10 cellular contexts compared by ENCODE assay signal in genomic region chr11:125262825-125263218, GRCh38.
DNase-seq lines count a peak whose midpoint lies in the region; ATAC-seq, FAIRE-seq and TF ChIP-seq lines count a peak whose summit lies in the region.
"Had no signal": no experiment of that assay in that cellular context is flagged by ENCODE, and none has a peak within 500 bp of the region (broad histone marks: within the 10 kb centered on the region; RNA-seq: fewer than 3 reads in every experiment).

No MANE protein-coding gene starts in this region.

- no peaks in the 10 kb centered on the region for H3K27me3 ChIP-seq in AG04450 (ENCODE audit: control insufficient read depth, insufficient read depth, low read length)
- H3K27me3 ChIP-seq in neuronal stem cell (ENCODE audit: control insufficient read depth in 3 of 3, insufficient read depth in 3 of 3, low read depth in 1 of 3, low read length in 3 of 3) = no peaks in the 10 kb centered on the region

- peaks cover 34 to 47% of the 10 kb centered on the region in 2 donors for H3K4me1 ChIP-seq in neuronal stem cell (ENCODE audit: control insufficient read depth in 2 of 2, insufficient read depth in 1 of 2, low read depth in 1 of 2, low read length in 2 of 2)

- no peak overlapping the region for H3K23ac ChIP-seq in neuronal stem cell (ENCODE audit: low read depth, low read length, poor library complexity)

- peak overlapping the region; percentile 53 for H3K9ac ChIP-seq in neuronal stem cell (ENCODE audit: low read depth, low read length, poor library complexity)

- no peak overlapping the region for H3K27ac Mint-ChIP-seq in WTC11

- peak overlapping the region; percentile 82 for H2BK5ac ChIP-seq in neuronal stem cell (ENCODE audit: low read length)

- peak overlapping the region; percentile 83 for H2AK5ac ChIP-seq in neuronal stem cell (ENCODE audit: low read depth, low read length)

- CTCF ChIA-PET in AG04450 (lab: Charles Lee) = interaction anchor here (1.2 to 1.4 kb wide), 2 partner anchors 81 to 86 kb away, joined by 3 to 4 read pairs; no protein-coding TSS in a partner anchor
- CTCF ChIA-PET in WTC11 (lab: Charles Lee) = interaction anchor here (1.0 to 3.6 kb wide), 7 partner anchors 56 to 142 kb away, joined by 3 to 29 read pairs (median 5); no protein-coding TSS in a partner anchor

- POLR2A ChIA-PET in AG04450 (lab: Yijun Ruan, JAX) (interaction anchor here (0.5 to 1.8 kb wide), 15 partner anchors 9 to 200 kb away, joined by 3 to 11 read pairs (median 5); partner anchors contain the start of genes PKNOX2 and SLC37A2), WTC11 (lab: Charles Lee) (interaction anchor here (1.1 to 1.9 kb wide), 2 partner anchors 25 to 99 kb away, joined by 4 to 7 read pairs; partner anchors contain the start of gene PKNOX2)

- no peak for FAIRE-seq in D721Med (lab: Jason Lieb, UNC)

- H3K4me3 ChIP-seq in AG04450 (ENCODE audit: low read depth, low read length) = no peak overlapping the region
- peak overlapping the region in 1 of 2 donors; percentile 10 for H3K4me3 ChIP-seq in neuronal stem cell (ENCODE audit: low read length in 2 of 2)

- H4K91ac ChIP-seq in neuronal stem cell (ENCODE audit: low read depth, low read length, poor library complexity) = peak overlapping the region; percentile 92

- peak overlapping the region; percentile 57 for H3K4me3 Mint-ChIP-seq in WTC11

- H2BK15ac ChIP-seq in neuronal stem cell (ENCODE audit: low read length) = no peak overlapping the region

- H3K36me3 ChIP-seq in neuronal stem cell (replicated peaks in 1 of 2; ENCODE audit: control insufficient read depth in 2 of 2, insufficient read depth in 2 of 2, low read length in 2 of 2) = peaks cover 0 to 20% of the 10 kb centered on the region in 2 donors

- H4K8ac ChIP-seq in neuronal stem cell (ENCODE audit: low read depth, low read length) = peak overlapping the region; percentile 7

- H3K79me1 ChIP-seq in neuronal stem cell (ENCODE audit: low read depth, low read length) = peaks cover 2% of the 10 kb centered on the region

- H3K4me2 ChIP-seq in neuronal stem cell (ENCODE audit: insufficient read depth, low read length, poor library complexity, severe bottlenecking) = peak overlapping the region; percentile 66

- ATAC-seq in WTC11 (peak; percentile 55), GM21723 (IDR thresholded peaks at IDR 0.05; ENCODE audit: unreplicated experiment) (no peak), HG03460 (IDR thresholded peaks at IDR 0.05; ENCODE audit: unreplicated experiment) (no peak)

- peak overlapping the region; percentile 87 for H3K18ac ChIP-seq in neuronal stem cell (ENCODE audit: low read length)

- H3K27ac ChIP-seq in AG04450 (ENCODE audit: low read depth, low read length) (peak overlapping the region; percentile 99), neuronal stem cell (replicated peaks; ENCODE audit: low read length) (peak overlapping the region; percentile 84)

- no peak for DNase-seq in AG04450 (ENCODE audit: low read depth, low spot score)
- DNase-seq in WTC11 (ENCODE audit: low spot score) = peak; percentile 31
- peak; percentile 63 for DNase-seq in cardiac septum (ENCODE audit: low spot score)
- peak; percentile 31 for DNase-seq in neuronal stem cell (ENCODE audit: low spot score)
- DNase-seq in OCI-M1 (lab: John Stamatoyannopoulos, UW) = no peak
- no peak for DNase-seq in D721Med (ENCODE audit: insufficient read length, low spot score)
- DNase-seq: ACHN, cerebellar nuclear complex had no signal

- H2BK12ac ChIP-seq in neuronal stem cell (ENCODE audit: low read length) = no peak overlapping the region

- intact Hi-C loops in cardiac septum (cut with DNase I) = no loop called here

- H2BK120ac ChIP-seq in neuronal stem cell (ENCODE audit: low read depth, low read length) = peak overlapping the region; percentile 49

- TF ChIP-seq CTCF in AG04450 (IDR thresholded peaks at IDR 0.05; ENCODE audit: low read depth, low read length) (peak; percentile 2; the same call in 1 of the 2 replicates), WTC11 (IDR thresholded peaks at IDR 0.05) (no peak), D721Med (IDR thresholded peaks at IDR 0.05; ENCODE audit: insufficient read depth, missing control alignments) (no peak)

- H3K27me3 Mint-ChIP-seq in WTC11 (ENCODE audit: low read depth) = peaks cover 42% of the 10 kb centered on the region

- peak overlapping the region; percentile 50 for H2AFZ ChIP-seq in neuronal stem cell (ENCODE audit: low read length)

- no CpG with 5 or more reads among the region's 10 CpGs for WGBS in neuronal stem cell (ENCODE audit: extremely low coverage in 2 of 2, insufficient read length in 2 of 2, insufficient replicate concordance in 1 of 2), 2 donors

- H3K4me1 Mint-ChIP-seq in WTC11 = peaks cover 43% of the 10 kb centered on the region

- no peaks in the 10 kb centered on the region for H3K9me3 Mint-ChIP-seq in WTC11

- no peaks in the 10 kb centered on the region for H3K36me3 Mint-ChIP-seq in WTC11

- H3K14ac ChIP-seq in neuronal stem cell (ENCODE audit: low read length) = peak overlapping the region; percentile 59

- peak overlapping the region; percentile 19 for H3K4ac ChIP-seq in neuronal stem cell (ENCODE audit: low read length)

- H3K9me3 ChIP-seq in AG04450 (ENCODE audit: control insufficient read depth, insufficient read depth, low read length) (no peaks in the 10 kb centered on the region), neuronal stem cell (replicated peaks in 1 of 2; ENCODE audit: control insufficient read depth in 2 of 2, insufficient read depth in 1 of 2, low read depth in 1 of 2, low read length in 2 of 2) (no peaks in the 10 kb centered on the region)

TF ChIP-seq in WTC11, 78 proteins besides CTCF, POLR2A, EP300 and RAD21:
- TF ChIP-seq NFYB (CRISPR knock-in tag; conservative IDR thresholded peaks at IDR 0.05; ENCODE audit: low read depth) (no peak), ZNF281 (CRISPR knock-in tag; IDR thresholded peaks at IDR 0.05) (peak; percentile 25; the same call in 1 of the 2 replicates), ATF6 (CRISPR knock-in tag; IDR thresholded peaks at IDR 0.05) (no peak), IRF1 (CRISPR knock-in tag; IDR thresholded peaks at IDR 0.05) (no peak), TCF7 (CRISPR knock-in tag; IDR thresholded peaks at IDR 0.05; ENCODE audit: low read depth) (no peak), JUN (CRISPR knock-in tag; IDR thresholded peaks at IDR 0.05) (no peak), ETV6 (CRISPR knock-in tag; IDR thresholded peaks at IDR 0.05) (no peak), USF2 (CRISPR knock-in tag; IDR thresholded peaks at IDR 0.05) (no peak)

Comparison
In these comparisons a context has a peak if more than half of its experiments do, and no peak if none do; other contexts are left out.
1. DNase-seq: peak in WTC11 (single experiment), cardiac septum (single experiment) and neuronal stem cell (single experiment); none in AG04450 (single experiment), OCI-M1 (single experiment) and D721Med (single experiment).